Comparison of ENCODE assay signal across 6 cellular contexts in the genomic region with DNA sequence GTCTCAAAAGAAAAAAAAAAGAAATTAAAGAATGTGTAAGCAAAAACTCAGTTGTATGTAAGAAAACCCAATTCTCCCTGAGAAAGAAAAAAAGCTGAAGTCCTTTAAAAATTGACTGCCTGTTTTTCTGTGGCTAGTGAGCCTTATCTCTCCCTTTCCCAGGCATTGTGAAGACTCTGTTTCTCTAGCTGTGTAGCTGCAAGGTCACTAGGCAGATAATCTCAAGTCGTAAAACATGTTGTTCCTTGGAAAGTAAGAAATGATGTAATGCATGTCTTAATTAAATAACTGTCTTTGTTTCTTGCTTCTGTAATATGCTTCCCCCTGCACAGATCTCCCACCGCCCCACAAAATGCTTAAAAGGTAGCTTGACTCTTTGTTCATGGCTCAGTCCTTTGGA. TPM values are rescaled to one million over a fixed set of nuclear protein-coding genes. Genes with fewer than 3 reads are reported as not detected.
A peak's percentile ranks its signal among the peaks of the same experiment; 100 is the strongest.
DNase-seq lines count a peak whose midpoint lies in the region; ATAC-seq, FAIRE-seq and TF ChIP-seq lines count a peak whose summit lies in the region.
"Not testable (repeated sequence)": the region's sequence is repeated elsewhere in the genome, so short reads cannot be mapped to it uniquely, and the experiment has no call there.

No MANE protein-coding gene starts in this region.

- ATAC-seq in GM23338, Panc1: not testable (repeated sequence)
- peak; percentile 69 for ATAC-seq in K562

- not testable (repeated sequence) for H3K9me3 ChIP-seq in Panc1 (ENCODE audit: control insufficient read depth, insufficient read depth, low read depth, low read length); K562 (replicated peaks; ENCODE audit: control insufficient read depth, insufficient read depth, low read depth, low read length)

- peak; percentile 18; the same call in 1 of the 2 replicates for TF ChIP-seq EP300 in K562 (IDR thresholded peaks at IDR 0.05; ENCODE audit: low read length)

- not testable (repeated sequence) for H3F3A ChIP-seq in GM23338 (replicated peaks; ENCODE audit: low read depth)

- not testable (repeated sequence) for H3K27ac Mint-ChIP-seq in GM23338
- peak overlapping the region in 2 of 3 experiments; percentile 54 to 77 for H3K27ac Mint-ChIP-seq in nephron
- H3K27ac Mint-ChIP-seq in progenitor cell of endocrine pancreas, result peak overlapping the region; percentile 58

- 0% methylated on average over 1 of the region's 2 CpGs for WGBS in K562 (ENCODE audit: insufficient coverage, low coverage, missing lambda C conversion rate)

- not testable (repeated sequence) for H3K36me3 ChIP-seq in GM23338 (ENCODE audit: insufficient read depth); Panc1 (ENCODE audit: control insufficient read depth, insufficient read depth, low read length); K562 (ENCODE audit: control insufficient read depth, insufficient read depth, low read length)

- not testable (repeated sequence) for H3K9me1 ChIP-seq in K562 (ENCODE audit: control insufficient read depth, insufficient read depth, low read length)

- not testable (repeated sequence) for H3K4me1 Mint-ChIP-seq in GM23338; progenitor cell of endocrine pancreas (ENCODE audit: low read depth)
- peaks cover 16% of the 10 kb centered on the region for H3K4me1 Mint-ChIP-seq in nephron

- intact Hi-C loops in Panc1 (cut with micrococcal nuclease; ENCODE audit: unreplicated experiment); K562 (cut with micrococcal nuclease): not testable (repeated sequence)

- not testable (repeated sequence) for H3K4me1 ChIP-seq in GM23338 (ENCODE audit: insufficient read depth); K562 (replicated peaks in 1 of 2; ENCODE audit: control insufficient read depth in 2 of 2, insufficient read depth in 2 of 2, low read length in 2 of 2)
- H3K4me1 ChIP-seq in Panc1 (ENCODE audit: control insufficient read depth, insufficient read depth, low read length), result peaks cover 11% of the 10 kb centered on the region

- not testable (repeated sequence) for TF ChIP-seq CTCF in GM23338 (conservative IDR thresholded peaks at IDR 0.05; ENCODE audit: low read depth in 2 of 2); Panc1 (IDR thresholded peaks at IDR 0.05); K562 (IDR thresholded peaks at IDR 0.05 in 2 of 3, conservative IDR thresholded peaks at IDR 0.05 in 1 of 3; ENCODE audit: insufficient read depth in 2 of 3, low read depth in 1 of 3, low read length in 3 of 3); fibroblast of villous mesenchyme (IDR thresholded peaks at IDR 0.05; ENCODE audit: insufficient read depth, low read depth, low read length); nephron (IDR thresholded peaks at IDR 0.05; ENCODE audit: unreplicated experiment in 3 of 3); progenitor cell of endocrine pancreas (IDR thresholded peaks at IDR 0.05; ENCODE audit: unreplicated experiment)

- not testable (repeated sequence) for DNase-seq in GM23338 (ENCODE audit: low spot score); Panc1 (ENCODE audit: low read depth, low spot score); progenitor cell of endocrine pancreas (ENCODE audit: low spot score, unreplicated experiment)
- DNase-seq in K562 (ENCODE audit: extremely low read depth in 1 of 4, low spot score in 3 of 4) (peak in 1 of 4 experiments; percentile 44), fibroblast of villous mesenchyme (ENCODE audit: low read depth) (peak; percentile 69)

- not testable (repeated sequence) for H3K9me2 ChIP-seq in GM23338 (ENCODE audit: insufficient read depth)

- not testable (repeated sequence) for H2AFZ ChIP-seq in GM23338; K562 (ENCODE audit: low read depth, low read length)

- H3K27me3 ChIP-seq in GM23338 (ENCODE audit: insufficient read depth); Panc1 (ENCODE audit: control insufficient read depth, insufficient read depth, low read length); K562 (ENCODE audit: control insufficient read depth in 2 of 2, insufficient read depth in 2 of 2, low read length in 2 of 2): not testable (repeated sequence)

- CTCF ChIA-PET in Panc1 (lab: Charles Lee), result interaction anchor here (0.7 kb wide), 1 partner anchor 250 kb away, joined by 6 read pairs; no protein-coding TSS in a partner anchor
- CTCF ChIA-PET in K562 (lab: Yijun Ruan, JAX; ENCODE audit: low intra/inter-chr PET ratio), result not testable (repeated sequence)

- not testable (repeated sequence) for H3K9ac ChIP-seq in K562 (ENCODE audit: insufficient read depth in 1 of 2, low read depth in 2 of 2, low read length in 2 of 2)

- not testable (repeated sequence) for H4K20me1 ChIP-seq in GM23338 (replicated peaks; ENCODE audit: insufficient read depth); K562 (replicated peaks; ENCODE audit: control insufficient read depth, insufficient read depth, low read length)

- POLR2A ChIA-PET in Panc1 (lab: Charles Lee); K562 (lab: Yijun Ruan, JAX): not testable (repeated sequence)

- in situ Hi-C loops in Panc1 (cut with HindIII; ENCODE audit: low pct_unique_long_range_greater_than_20kb, low sequenced_read_pairs); K562 (cut with MboI): not testable (repeated sequence)

- H3K4me3 ChIP-seq in GM23338; Panc1 (ENCODE audit: low read depth in 2 of 2, low read length in 2 of 2); K562; fibroblast of villous mesenchyme (ENCODE audit: low read depth, low read length): not testable (repeated sequence)

- not testable (repeated sequence) for H3K4me2 ChIP-seq in GM23338; K562 (ENCODE audit: insufficient read depth, low read length)

- TF ChIP-seq POLR2A in K562 (conservative IDR thresholded peaks at IDR 0.05), result not testable (repeated sequence)

- not testable (repeated sequence) for H3K4me3 Mint-ChIP-seq in GM23338; nephron; progenitor cell of endocrine pancreas (ENCODE audit: low read depth)

- H3K79me2 ChIP-seq in GM23338 (replicated peaks; ENCODE audit: insufficient read depth); K562 (ENCODE audit: control insufficient read depth, insufficient read depth, low read length): not testable (repeated sequence)

- FAIRE-seq in K562 (lab: Jason Lieb, UNC), result not testable (repeated sequence)

- TF ChIP-seq RAD21 in K562 (CRISPR knock-in tag; conservative IDR thresholded peaks at IDR 0.05 in 1 of 2, IDR thresholded peaks at IDR 0.05 in 1 of 2), result not testable (repeated sequence)

- H3K36me3 Mint-ChIP-seq in GM23338 (ENCODE audit: low read depth); nephron (ENCODE audit: low read depth); progenitor cell of endocrine pancreas (ENCODE audit: insufficient read depth): not testable (repeated sequence)

- not testable (repeated sequence) for H3K9me3 Mint-ChIP-seq in GM23338; nephron; progenitor cell of endocrine pancreas (ENCODE audit: low read depth)

- H3K27me3 Mint-ChIP-seq in GM23338 (ENCODE audit: insufficient read depth, low read depth, poor library complexity); nephron (ENCODE audit: low read depth); progenitor cell of endocrine pancreas: not testable (repeated sequence)

- H3K27ac ChIP-seq in GM23338 (ENCODE audit: low read depth), result peak overlapping the region; percentile 50; the same call in 1 of the 2 replicates
- peak overlapping the region; percentile 45; the same call in 1 of the 2 replicates for H3K27ac ChIP-seq in Panc1 (ENCODE audit: low read length)
- peak overlapping the region; percentile 56; the same call in 2 of the 3 replicates for H3K27ac ChIP-seq in K562 (ENCODE audit: extremely low read depth, low read depth, low read length)

- TSS peak; percentile 62 for BruUV-seq in Panc1 (replicated peaks; lab: Mats Ljungman, UMichigan)
- not testable (repeated sequence) for BruUV-seq in K562 (replicated peaks; lab: Mats Ljungman, UMichigan)

TF ChIP-seq in K562, 482 proteins besides CTCF, POLR2A, EP300 and RAD21 (continues in another document):
- TF ChIP-seq FOXK2 (conservative IDR thresholded peaks at IDR 0.05 in 1 of 2, IDR thresholded peaks at IDR 0.05 in 1 of 2; ENCODE audit: low read depth in 2 of 2), result 0 out of 4 replicates have a peak, but pooled peaks of 1 of the 2 experiments have one; percentile 19

RNA-seq across cellular contexts. Expression of a gene that starts 46.1 kb away (rescaled TPM):
- 10.9 and 15.7 TPM in 2 replicates for total RNA-seq in GM23338 (2014; rRNA removed; shearing (Covaris generic))
- 2.2 and 2.3 TPM in 2 replicates for polyA plus RNA-seq in GM23338 (2016; fragmentation: Nextera tagmentation; extraction: Ambion mirVana)
- total RNA-seq in Panc1 (2021; ENCODE audit: unreplicated experiment), result 107 TPM
- 67.0 TPM for polyA plus RNA-seq in Panc1 (2012; ENCODE audit: insufficient read length)
- total RNA-seq in K562 (2011; cell fraction: chromatin; rRNA removed; ENCODE audit: low replicate concordance), result 24.2 and 26.9 TPM in 2 replicates
- total RNA-seq in K562 (2011; cell fraction: nucleolus; rRNA removed), result 12.0 and 12.3 TPM in 2 replicates
- 12.7 and 13.9 TPM in 2 replicates for total RNA-seq in K562 (2011; cell fraction: nucleoplasm; rRNA removed)
- 12.0 and 13.3 TPM in 2 replicates for total RNA-seq in K562 (2014; rRNA removed)
- 15.4 TPM in 2 replicates for total RNA-seq in K562 (2014; rRNA removed; fragmentation: Illumina TruSeq; extraction: Trizol)
- 10.3 and 11.6 TPM in 2 replicates for total RNA-seq in K562 (2015; rRNA removed; fragmentation: Illumina TruSeq; extraction: Trizol)
- total RNA-seq in K562 (2021), result 12.8 and 13.8 TPM in 2 replicates
- polyA plus RNA-seq in K562 (2011; rRNA removed), result 15.9 and 18.6 TPM in 2 replicates
- 9.7 and 18.0 TPM in 2 replicates for polyA plus RNA-seq in K562 (2011; cell fraction: cytosol; rRNA removed)
- polyA plus RNA-seq in K562 (2011; cell fraction: nucleus; rRNA removed), result 6.7 and 7.8 TPM in 2 replicates
- 5.8 and 9.4 TPM in 2 replicates for polyA plus RNA-seq in K562 (2012)
- 13.7 and 14.2 TPM in 2 replicates for polyA plus RNA-seq in K562 (2014; fragmentation: Illumina TruSeq; extraction: Trizol)
- 1 to 10 TPM; 5.1 to 6.3 TPM for polyA plus RNA-seq in K562 (2014; fragmentation: Nextera tagmentation; extraction: Ambion mirVana)
- 9.3 and 11.5 TPM in 2 replicates for polyA plus RNA-seq in K562 (2014; rRNA removed)
- polyA minus RNA-seq in K562 (2011; rRNA and poly(A)+ RNA removed), result 53.9 and 56.0 TPM in 2 replicates
- 13.8 and 18.3 TPM in 2 replicates for polyA minus RNA-seq in K562 (2011; cell fraction: cytosol; rRNA and poly(A)+ RNA removed)
- polyA minus RNA-seq in K562 (2011; cell fraction: nucleus; rRNA and poly(A)+ RNA removed), result 5.0 and 13.0 TPM in 2 replicates
- total RNA-seq in fibroblast of villous mesenchyme, result 24.2 and 32.4 TPM in 2 replicates
- 9.9 and 12.3 TPM in 2 replicates for total RNA-seq in progenitor cell of endocrine pancreas
